15 cellular contexts compared by ENCODE assay signal in the genomic region with DNA sequence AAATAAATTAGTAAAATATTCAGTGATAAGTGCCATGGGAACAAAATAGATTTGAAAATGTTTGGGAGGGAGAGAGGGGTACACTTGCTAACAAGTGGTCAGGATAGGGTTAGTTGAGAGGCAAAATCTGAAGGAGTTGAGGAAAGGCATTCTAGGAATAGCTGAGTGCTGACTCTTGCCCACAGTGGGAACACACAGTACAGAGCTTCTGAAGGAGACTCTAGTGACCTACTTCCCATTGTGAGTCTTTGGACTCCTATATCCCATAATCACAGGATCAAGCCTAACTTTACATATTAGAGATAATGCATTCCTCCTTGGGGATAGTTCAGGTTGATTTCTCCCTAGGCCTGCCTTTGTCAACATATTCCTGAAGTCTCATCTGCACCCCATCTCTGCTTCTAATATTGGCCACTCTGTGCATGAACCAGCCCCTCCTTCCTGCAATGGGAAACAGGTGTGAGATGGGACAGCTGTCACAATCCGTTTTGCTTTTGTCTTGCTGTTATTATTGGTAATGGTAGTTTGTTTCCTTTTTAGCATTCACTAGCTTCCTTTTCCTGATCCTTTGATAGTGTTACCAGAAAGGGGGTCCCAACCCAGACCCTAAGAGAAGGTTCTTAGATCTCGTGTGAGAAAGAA. TPM values are rescaled to one million over a fixed set of nuclear protein-coding genes. Genes with fewer than 3 reads are reported as not detected.
DNase-seq lines count a peak whose midpoint lies in the region; ATAC-seq and TF ChIP-seq lines count a peak whose summit lies in the region.
"Had no signal": no experiment of that assay in that cellular context is flagged by ENCODE, and none has a peak within 500 bp of the region (broad histone marks: within the 10 kb centered on the region; RNA-seq: fewer than 3 reads in every experiment).

No MANE protein-coding gene starts in this region.

- H3K36me3 Mint-ChIP-seq in MCF 10A (ENCODE audit: insufficient read depth, unreplicated experiment) = peaks cover 11% of the 10 kb centered on the region
- peaks cover 51% of the 10 kb centered on the region for H3K36me3 Mint-ChIP-seq in activated CD4-positive, alpha-beta memory T cell treated with anti-CD3 and anti-CD28 coated beads for 36 hours
- peaks cover 35% of the 10 kb centered on the region for H3K36me3 Mint-ChIP-seq in stimulated activated effector memory CD8-positive, alpha-beta T cell treated with anti-CD3 and anti-CD28 coated beads, Interleukin-12 subunit alpha, Interleukin-12 subunit beta, amount 100 ng/mL, for 72 hours

- H3K36me3 ChIP-seq in breast epithelium = no peaks in the 10 kb centered on the region

- intact Hi-C loops in MCF 10A (cut with micrococcal nuclease) = no loop called here
- intact Hi-C loops in breast epithelium (cut with DNase I; ENCODE audit: low total_unique reads) = no loop called here
- intact Hi-C loops in activated CD4-positive, alpha-beta memory T cell treated with anti-CD3 and anti-CD28 coated beads for 36 hours (cut with micrococcal nuclease) = loop anchor here (5.0 kb wide), 1 partner anchor 48 kb away; no protein-coding TSS in a partner anchor

- peak overlapping the region; percentile 46 for H3K27ac Mint-ChIP-seq in MCF 10A (ENCODE audit: low read depth, unreplicated experiment)
- H3K27ac Mint-ChIP-seq in activated CD4-positive, alpha-beta memory T cell treated with anti-CD3 and anti-CD28 coated beads for 36 hours = peak overlapping the region; percentile 100
- peak overlapping the region; percentile 96 for H3K27ac Mint-ChIP-seq in stimulated activated effector memory CD8-positive, alpha-beta T cell treated with anti-CD3 and anti-CD28 coated beads, Interleukin-12 subunit alpha, Interleukin-12 subunit beta, amount 100 ng/mL, for 72 hours

- BruUV-seq in MCF 10A (replicated peaks; lab: Mats Ljungman, UMichigan) = no TSS peak

- H3K4me3 ChIP-seq in breast epithelium = peak overlapping the region in 1 of 3 donors; percentile 5

- TF ChIP-seq CTCF in MCF 10A (IDR thresholded peaks at IDR 0.05; ENCODE audit: unreplicated experiment) = no peak
- TF ChIP-seq CTCF in breast epithelium (IDR thresholded peaks at IDR 0.05) = no peak

- H3K4me1 ChIP-seq in breast epithelium = peaks cover 0 to 5% of the 10 kb centered on the region in 2 donors

- peaks cover 43% of the 10 kb centered on the region for H3K4me1 Mint-ChIP-seq in MCF 10A (ENCODE audit: insufficient read depth, unreplicated experiment)
- H3K4me1 Mint-ChIP-seq in activated CD4-positive, alpha-beta memory T cell treated with anti-CD3 and anti-CD28 coated beads for 36 hours (ENCODE audit: low read depth) = peaks cover 55% of the 10 kb centered on the region
- peaks cover 63% of the 10 kb centered on the region for H3K4me1 Mint-ChIP-seq in stimulated activated effector memory CD8-positive, alpha-beta T cell treated with anti-CD3 and anti-CD28 coated beads, Interleukin-12 subunit alpha, Interleukin-12 subunit beta, amount 100 ng/mL, for 72 hours

- H3K9me3 ChIP-seq in breast epithelium = peaks cover 5 to 19% of the 10 kb centered on the region in 2 donors

- no peaks in the 10 kb centered on the region for H3K27me3 Mint-ChIP-seq in MCF 10A (ENCODE audit: insufficient read depth, unreplicated experiment)
- no peaks in the 10 kb centered on the region for H3K27me3 Mint-ChIP-seq in activated CD4-positive, alpha-beta memory T cell treated with anti-CD3 and anti-CD28 coated beads for 36 hours

- CTCF ChIA-PET in MCF 10A (lab: Yijun Ruan, JAX) = interaction anchor here (1.1 to 2.0 kb wide), 2 partner anchors 32 to 43 kb away, joined by 4 to 8 read pairs; no protein-coding TSS in a partner anchor
- CTCF ChIA-PET in activated CD4-positive, alpha-beta memory T cell treated with anti-CD3 and anti-CD28 coated beads for 36 hours (lab: Charles Lee) = interaction anchor here (0.8 to 2.2 kb wide), 4 partner anchors 13 to 172 kb away, joined by 3 to 6 read pairs (median 4); no protein-coding TSS in a partner anchor

- no peaks in the 10 kb centered on the region for H3K27me3 ChIP-seq in breast epithelium

- TF ChIP-seq POLR2A in breast epithelium (IDR thresholded peaks at IDR 0.05) = no peak

- DNase-seq in MCF 10A (ENCODE audit: unreplicated experiment) (no peak), breast epithelium (ENCODE audit: low spot score in 2 of 2) (no peak), fibroblast of gingiva (ENCODE audit: low read depth) (peak; percentile 21)
- no peak for DNase-seq in activated CD4-positive, alpha-beta memory T cell treated with anti-CD3 and anti-CD28 coated beads for 36 hours
- no peak for DNase-seq in stimulated activated effector memory CD8-positive, alpha-beta T cell treated with anti-CD3 and anti-CD28 coated beads, Interleukin-12 subunit alpha, Interleukin-12 subunit beta, amount 100 ng/mL, for 72 hours (ENCODE audit: low spot score in 2 of 2)
- DNase-seq: GF-D8, NCI-H1092 treated with DMSO at 0.1 percent for 48 hours, NCI-H510A treated with DMSO at 0.1 percent for 48 hours, RPMI8226 had no signal

- peaks cover 7% of the 10 kb centered on the region for H3K9me3 Mint-ChIP-seq in MCF 10A (ENCODE audit: unreplicated experiment)
- H3K9me3 Mint-ChIP-seq in activated CD4-positive, alpha-beta memory T cell treated with anti-CD3 and anti-CD28 coated beads for 36 hours = peaks cover 40% of the 10 kb centered on the region
- peaks cover 18% of the 10 kb centered on the region for H3K9me3 Mint-ChIP-seq in stimulated activated effector memory CD8-positive, alpha-beta T cell treated with anti-CD3 and anti-CD28 coated beads, Interleukin-12 subunit alpha, Interleukin-12 subunit beta, amount 100 ng/mL, for 72 hours

- no peak overlapping the region for H3K4me3 Mint-ChIP-seq in MCF 10A (ENCODE audit: unreplicated experiment)
- H3K4me3 Mint-ChIP-seq in activated CD4-positive, alpha-beta memory T cell treated with anti-CD3 and anti-CD28 coated beads for 36 hours = no peak overlapping the region
- H3K4me3 Mint-ChIP-seq in stimulated activated effector memory CD8-positive, alpha-beta T cell treated with anti-CD3 and anti-CD28 coated beads, Interleukin-12 subunit alpha, Interleukin-12 subunit beta, amount 100 ng/mL, for 72 hours = peak overlapping the region; percentile 86

- ATAC-seq in stimulated activated effector memory CD8-positive, alpha-beta T cell treated with anti-CD3 and anti-CD28 coated beads, Interleukin-12 subunit alpha, Interleukin-12 subunit beta, amount 100 ng/mL, for 72 hours = no peak
- ATAC-seq in GM21786 (IDR thresholded peaks at IDR 0.05; ENCODE audit: unreplicated experiment) (no peak), HG03432 (IDR thresholded peaks at IDR 0.05; ENCODE audit: unreplicated experiment) (no peak), GM21447 (IDR thresholded peaks at IDR 0.05; ENCODE audit: unreplicated experiment) (no peak)

- no peak overlapping the region for H3K27ac ChIP-seq in breast epithelium

- POLR2A ChIA-PET in MCF 10A (lab: Yijun Ruan, JAX) = interaction anchor here (1.6 to 3.7 kb wide), 3 partner anchors 11 to 34 kb away, joined by 3 to 50 read pairs (median 8); no protein-coding TSS in a partner anchor
- POLR2A ChIA-PET in activated CD4-positive, alpha-beta memory T cell treated with anti-CD3 and anti-CD28 coated beads for 36 hours (lab: Charles Lee) = interaction anchor here (1.0 to 4.5 kb wide), 6 partner anchors 10 to 72 kb away, joined by 3 to 46 read pairs (median 10); a partner anchor contains a TSS

RNA-seq across cellular contexts. Expression of a gene that starts 2.6 kb away (rescaled TPM):
- total RNA-seq in MCF 10A (2022) (5.4 and 6.7 TPM in 2 replicates), breast epithelium (10 to 100 TPM; 11.8 to 16.2 (median 12.1) TPM)
- 10 to 100 TPM; 29.5 to 30.8 TPM for total RNA-seq in activated CD4-positive, alpha-beta memory T cell treated with anti-CD3 and anti-CD28 coated beads for 36 hours

RNA-seq across cellular contexts. Expression of a gene that starts 29.5 kb away (rescaled TPM):
- not detected in 2 replicates for total RNA-seq in MCF 10A (2022)
- total RNA-seq in breast epithelium = not detected
- not detected for total RNA-seq in activated CD4-positive, alpha-beta memory T cell treated with anti-CD3 and anti-CD28 coated beads for 36 hours
- total RNA-seq: HT1080, pulmonary artery endothelial cell, subcutaneous adipose tissue had no signal

Comparison
In these comparisons a context has a peak if more than half of its experiments do, and no peak if none do; other contexts are left out.
1. H3K27ac Mint-ChIP-seq: peak in every context shown above with its lines; median percentile 100 in activated CD4-positive, alpha-beta memory T cell treated with anti-CD3 and anti-CD28 coated beads for 36 hours; 96 in stimulated activated effector memory CD8-positive, alpha-beta T cell treated with anti-CD3 and anti-CD28 coated beads, Interleukin-12 subunit alpha, Interleukin-12 subunit beta, amount 100 ng/mL, for 72 hours; 46 in MCF 10A.